ENCODE assay signal across 22 cellular contexts in genomic region chr18:55340998-55341397, GRCh38.
"Had no signal": no experiment of that assay in that cellular context is flagged by ENCODE, and none has a peak within 500 bp of the region (broad histone marks: within the 10 kb centered on the region; RNA-seq: fewer than 3 reads in every experiment).

No MANE protein-coding gene starts in this region.

- H3K27ac ChIP-seq: epithelial cell of prostate, esophagus muscularis mucosa, gastroesophageal sphincter, left lung, lower lobe of right lung, neural progenitor cell, ovary, prostate gland, right lobe of liver had no signal

- H3K4me3 ChIP-seq: esophagus muscularis mucosa, gastroesophageal sphincter, left lung, lower lobe of right lung, neural progenitor cell, ovary, prostate gland, right lobe of liver had no signal

- H3K9me3 ChIP-seq: esophagus muscularis mucosa, gastroesophageal sphincter, left lung, lower lobe of right lung, ovary, prostate gland, right lobe of liver had no signal

- H3K27me3 Mint-ChIP-seq: effector memory CD8-positive, alpha-beta T cell; memory B cell; natural killer cell treated with Interleukin-12 subunit alpha and Interleukin-12 subunit beta and Interleukin-15 and Interleukin-18, amount 100 ng/mL, for 72 hours had no signal

- H3K4me3 Mint-ChIP-seq: effector memory CD8-positive, alpha-beta T cell; memory B cell; natural killer cell treated with Interleukin-12 subunit alpha and Interleukin-12 subunit beta and Interleukin-15 and Interleukin-18, amount 100 ng/mL, for 72 hours; neural progenitor cell; stimulated activated effector memory CD8-positive, alpha-beta T cell treated with anti-CD3 and anti-CD28 coated beads, Interleukin-12 subunit alpha, Interleukin-12 subunit beta, amount 100 ng/mL, for 72 hours; stimulated activated naive CD8-positive, alpha-beta T cell treated with anti-CD3 and anti-CD28 coated beads, Interleukin-15, amount 100 ng/mL, for 72 hours had no signal

- H3K27me3 ChIP-seq: esophagus muscularis mucosa, gastroesophageal sphincter, left lung, neural progenitor cell, ovary, right lobe of liver had no signal

- H3K4me2 ChIP-seq: neural progenitor cell had no signal

- H3K4me1 Mint-ChIP-seq: stimulated activated effector memory CD8-positive, alpha-beta T cell treated with anti-CD3 and anti-CD28 coated beads, Interleukin-12 subunit alpha, Interleukin-12 subunit beta, amount 100 ng/mL, for 72 hours; stimulated activated naive CD8-positive, alpha-beta T cell treated with anti-CD3 and anti-CD28 coated beads, Interleukin-15, amount 100 ng/mL, for 72 hours had no signal

- H3K9ac ChIP-seq: neural progenitor cell had no signal

- DNase-seq: effector memory CD8-positive, alpha-beta T cell; glutamatergic neuron; islet precursor cell; left lung; lower lobe of right lung; midbrain; nucleus accumbens; ovary; retina; right lobe of liver; stimulated activated CD4-positive, alpha-beta T cell treated with anti-CD3 and anti-CD28 coated beads, Interleukin-4, amount 100 ng/mL, for 1 hour; stimulated activated CD8-positive, alpha-beta memory T cell treated with anti-CD3 and anti-CD28 coated beads, Interleukin-4, amount 100 ng/mL, for 48 hours; stimulated activated naive CD8-positive, alpha-beta T cell treated with anti-CD3 and anti-CD28 coated beads, Interleukin-15, amount 100 ng/mL, for 72 hours; trophoblast cell had no signal

- H3K4me1 ChIP-seq: prostate gland, right lobe of liver had no signal

- H3K27ac Mint-ChIP-seq: effector memory CD8-positive, alpha-beta T cell; memory B cell; natural killer cell treated with Interleukin-12 subunit alpha and Interleukin-12 subunit beta and Interleukin-15 and Interleukin-18, amount 100 ng/mL, for 72 hours; neural progenitor cell; stimulated activated effector memory CD8-positive, alpha-beta T cell treated with anti-CD3 and anti-CD28 coated beads, Interleukin-12 subunit alpha, Interleukin-12 subunit beta, amount 100 ng/mL, for 72 hours; stimulated activated naive CD8-positive, alpha-beta T cell treated with anti-CD3 and anti-CD28 coated beads, Interleukin-15, amount 100 ng/mL, for 72 hours had no signal

- H3K9me3 Mint-ChIP-seq: memory B cell; natural killer cell treated with Interleukin-12 subunit alpha and Interleukin-12 subunit beta and Interleukin-15 and Interleukin-18, amount 100 ng/mL, for 72 hours; neural progenitor cell; stimulated activated effector memory CD8-positive, alpha-beta T cell treated with anti-CD3 and anti-CD28 coated beads, Interleukin-12 subunit alpha, Interleukin-12 subunit beta, amount 100 ng/mL, for 72 hours; stimulated activated naive CD8-positive, alpha-beta T cell treated with anti-CD3 and anti-CD28 coated beads, Interleukin-15, amount 100 ng/mL, for 72 hours had no signal

- H3K36me3 ChIP-seq: esophagus muscularis mucosa, gastroesophageal sphincter, left lung, lower lobe of right lung, neural progenitor cell, ovary, prostate gland, right lobe of liver had no signal

- H3K36me3 Mint-ChIP-seq: memory B cell; natural killer cell treated with Interleukin-12 subunit alpha and Interleukin-12 subunit beta and Interleukin-15 and Interleukin-18, amount 100 ng/mL, for 72 hours; neural progenitor cell; stimulated activated effector memory CD8-positive, alpha-beta T cell treated with anti-CD3 and anti-CD28 coated beads, Interleukin-12 subunit alpha, Interleukin-12 subunit beta, amount 100 ng/mL, for 72 hours had no signal
